ENCODE assay signal across 10 cellular contexts in genomic region chr2:43083278-43083677, GRCh38.
A peak's percentile ranks its signal among the peaks of the same experiment; 100 is the strongest.
DNase-seq lines count a peak whose midpoint lies in the region; ATAC-seq and TF ChIP-seq lines count a peak whose summit lies in the region.
"Had no signal": no experiment of that assay in that cellular context is flagged by ENCODE, and none has a peak within 500 bp of the region (broad histone marks: within the 10 kb centered on the region; RNA-seq: fewer than 3 reads in every experiment).

No MANE protein-coding gene starts in this region.

- H3K27ac ChIP-seq in esophagus (ENCODE audit: low read depth in 2 of 2, low read length in 1 of 2) (peak overlapping the region; percentile 41 to 84), muscle layer of duodenum (ENCODE audit: low read length) (peak overlapping the region; percentile 96), tibial nerve (peak overlapping the region; percentile 43 to 95 (median 88))

- DNase-seq in SK-N-DZ (ENCODE audit: low spot score) (peak; percentile 29), tibial nerve (ENCODE audit: low spot score in 2 of 2) (no peak), NCI-H1417 treated with DMSO at 0.1 percent for 48 hours (lab: John Stamatoyannopoulos, UW) (no peak)
- DNase-seq in activated CD4-positive, alpha-beta memory T cell treated with anti-CD3 and anti-CD28 coated beads, Interleukin-2, amount 10 ng/mL, durations not matched to agents 7 days and 5 days, result no peak
- DNase-seq: activated naive CD8-positive, alpha-beta T cell treated with anti-CD3 and anti-CD28 coated beads, Interleukin-2, amount 50 U/mL, for 24 hours; stimulated activated CD8-positive, alpha-beta memory T cell treated with anti-CD3 and anti-CD28 coated beads, Interleukin-4, amount 100 ng/mL, for 48 hours had no signal

- ATAC-seq in HG02610 (IDR thresholded peaks at IDR 0.05; ENCODE audit: unreplicated experiment), result no peak
- ATAC-seq: activated CD4-positive, CD25-positive, alpha-beta regulatory T cell treated with anti-CD3 and anti-CD28 coated beads, Interleukin-2, amount 50 U/mL, for 24 hours had no signal

- no peak overlapping the region for H3K27ac Mint-ChIP-seq in activated CD4-positive, alpha-beta memory T cell treated with anti-CD3 and anti-CD28 coated beads, Interleukin-2, amount 10 ng/mL, durations not matched to agents 7 days and 5 days
- H3K27ac Mint-ChIP-seq: activated naive CD8-positive, alpha-beta T cell treated with anti-CD3 and anti-CD28 coated beads, Interleukin-2, amount 50 U/mL, for 24 hours had no signal

- CTCF ChIA-PET in activated CD4-positive, alpha-beta memory T cell treated with anti-CD3 and anti-CD28 coated beads, Interleukin-2, amount 10 ng/mL, durations not matched to agents 7 days and 5 days (lab: Charles Lee), result no interaction called here

- no peak for TF ChIP-seq POLR2A in tibial nerve (IDR thresholded peaks at IDR 0.05)

- H3K9me3 ChIP-seq in esophagus (ENCODE audit: control insufficient read depth in 2 of 2, insufficient read depth in 1 of 2, low read depth in 1 of 2, low read length in 1 of 2) (no peaks in the 10 kb centered on the region), muscle layer of duodenum (ENCODE audit: control insufficient read depth in 1 of 2, low read length in 2 of 2) (no peaks in the 10 kb centered on the region), tibial nerve (no peaks in the 10 kb centered on the region)

- no peak for TF ChIP-seq CTCF in tibial nerve (IDR thresholded peaks at IDR 0.05)

- H3K27me3 ChIP-seq in esophagus (ENCODE audit: control insufficient read depth in 1 of 2, insufficient read depth in 2 of 2, low read length in 2 of 2), result no peaks in the 10 kb centered on the region
- no peaks in the 10 kb centered on the region for H3K27me3 ChIP-seq in muscle layer of duodenum (ENCODE audit: low read depth, low read length)
- no peaks in the 10 kb centered on the region for H3K27me3 ChIP-seq in tibial nerve

- H3K36me3 ChIP-seq in esophagus (ENCODE audit: control insufficient read depth in 2 of 2, insufficient read depth in 2 of 2, low read length in 1 of 2) (no peaks in the 10 kb centered on the region), muscle layer of duodenum (ENCODE audit: control insufficient read depth in 1 of 2, insufficient read depth in 2 of 2, low read length in 2 of 2) (no peaks in the 10 kb centered on the region), tibial nerve (no peaks in the 10 kb centered on the region)

- no peaks in the 10 kb centered on the region for H3K4me1 Mint-ChIP-seq in activated CD4-positive, alpha-beta memory T cell treated with anti-CD3 and anti-CD28 coated beads, Interleukin-2, amount 10 ng/mL, durations not matched to agents 7 days and 5 days

- no peaks in the 10 kb centered on the region for H3K9me3 Mint-ChIP-seq in activated CD4-positive, alpha-beta memory T cell treated with anti-CD3 and anti-CD28 coated beads, Interleukin-2, amount 10 ng/mL, durations not matched to agents 7 days and 5 days
- H3K9me3 Mint-ChIP-seq: activated naive CD8-positive, alpha-beta T cell treated with anti-CD3 and anti-CD28 coated beads, Interleukin-2, amount 50 U/mL, for 24 hours had no signal

- H3K36me3 Mint-ChIP-seq in activated CD4-positive, alpha-beta memory T cell treated with anti-CD3 and anti-CD28 coated beads, Interleukin-2, amount 10 ng/mL, durations not matched to agents 7 days and 5 days (ENCODE audit: low read depth), result no peaks in the 10 kb centered on the region

- no peak overlapping the region for H3K4me3 Mint-ChIP-seq in activated CD4-positive, alpha-beta memory T cell treated with anti-CD3 and anti-CD28 coated beads, Interleukin-2, amount 10 ng/mL, durations not matched to agents 7 days and 5 days
- H3K4me3 Mint-ChIP-seq: activated naive CD8-positive, alpha-beta T cell treated with anti-CD3 and anti-CD28 coated beads, Interleukin-2, amount 50 U/mL, for 24 hours had no signal

- H3K27me3 Mint-ChIP-seq in activated CD4-positive, alpha-beta memory T cell treated with anti-CD3 and anti-CD28 coated beads, Interleukin-2, amount 10 ng/mL, durations not matched to agents 7 days and 5 days, result no peaks in the 10 kb centered on the region
- H3K27me3 Mint-ChIP-seq: activated naive CD8-positive, alpha-beta T cell treated with anti-CD3 and anti-CD28 coated beads, Interleukin-2, amount 50 U/mL, for 24 hours had no signal

- POLR2A ChIA-PET in activated CD4-positive, alpha-beta memory T cell treated with anti-CD3 and anti-CD28 coated beads, Interleukin-2, amount 10 ng/mL, durations not matched to agents 7 days and 5 days (lab: Charles Lee), result no interaction called here

- 41 to 52% methylated on average over 8 of the region's 8 CpGs for WGBS in esophagus, 2 donors
- 35 to 41% methylated on average over 8 of the region's 8 CpGs for WGBS in tibial nerve, 2 donors

- H3K4me1 ChIP-seq in esophagus (ENCODE audit: control insufficient read depth in 2 of 2, insufficient read depth in 2 of 2, low read length in 1 of 2), result peaks cover 18 to 30% of the 10 kb centered on the region in 2 donors
- peaks cover 42 to 50% of the 10 kb centered on the region in 2 donors for H3K4me1 ChIP-seq in muscle layer of duodenum (ENCODE audit: control insufficient read depth in 1 of 2, insufficient read depth in 2 of 2, low read length in 2 of 2)
- peaks cover 3 to 82% (median 59%) of the 10 kb centered on the region in 4 donors for H3K4me1 ChIP-seq in tibial nerve

- H3K4me3 ChIP-seq in esophagus (ENCODE audit: low read depth in 1 of 2, low read length in 2 of 2), result no peak overlapping the region
- H3K4me3 ChIP-seq in muscle layer of duodenum (ENCODE audit: low read depth in 1 of 2, low read length in 2 of 2), result peak overlapping the region in 1 of 2 donors; percentile 32
- no peak overlapping the region for H3K4me3 ChIP-seq in tibial nerve

- no peak for TF ChIP-seq EP300 in tibial nerve (IDR thresholded peaks at IDR 0.05)
